Comparison of ENCODE assay signal across 13 cellular contexts in genomic region chr16:74501484-74502479, GRCh38.
DNase-seq lines count a peak whose midpoint lies in the region; ATAC-seq and TF ChIP-seq lines count a peak whose summit lies in the region.
"Had no signal": no experiment of that assay in that cellular context is flagged by ENCODE, and none has a peak within 500 bp of the region (broad histone marks: within the 10 kb centered on the region; RNA-seq: fewer than 3 reads in every experiment).

No MANE protein-coding gene starts in this region.

- no peak overlapping the region for H3K27ac ChIP-seq in CD4-positive, alpha-beta memory T cell (ENCODE audit: low read depth, low read length)
- H3K27ac ChIP-seq in endodermal cell (ENCODE audit: low read depth, low read length): peak overlapping the region; percentile 44

- H3K9ac ChIP-seq in endodermal cell (ENCODE audit: extremely low read depth, low read length, poor library complexity, severe bottlenecking): no peak overlapping the region

- intact Hi-C loops in CD4-positive, alpha-beta memory T cell (cut with micrococcal nuclease): no loop called here

- no peaks in the 10 kb centered on the region for H3K27me3 ChIP-seq in CD4-positive, alpha-beta memory T cell (ENCODE audit: insufficient read depth, low read length)
- no peaks in the 10 kb centered on the region for H3K27me3 ChIP-seq in endodermal cell (ENCODE audit: control insufficient read depth, insufficient read depth, low read length, poor library complexity, severe bottlenecking)

- ATAC-seq in GM19351 (IDR thresholded peaks at IDR 0.05; ENCODE audit: unreplicated experiment) (no peak), HG02763 (IDR thresholded peaks at IDR 0.05; ENCODE audit: unreplicated experiment) (no peak)

- peaks cover 14 to 25% (median 16%) of the 10 kb centered on the region in 4 donors for H3K4me1 Mint-ChIP-seq in CD4-positive, alpha-beta memory T cell
- H3K4me1 Mint-ChIP-seq in endodermal cell: peaks cover 6% of the 10 kb centered on the region
- peaks cover 35% of the 10 kb centered on the region for H3K4me1 Mint-ChIP-seq in nephron progenitor cell

- peaks cover 15% of the 10 kb centered on the region for H3K36me3 ChIP-seq in CD4-positive, alpha-beta memory T cell (ENCODE audit: insufficient read depth, low read length)
- H3K36me3 ChIP-seq in endodermal cell (ENCODE audit: control insufficient read depth, insufficient read depth, low read length): peaks cover 33% of the 10 kb centered on the region

- no peaks in the 10 kb centered on the region for H3K27me3 Mint-ChIP-seq in CD4-positive, alpha-beta memory T cell
- H3K27me3 Mint-ChIP-seq in endodermal cell (ENCODE audit: insufficient read depth): no peaks in the 10 kb centered on the region
- no peaks in the 10 kb centered on the region for H3K27me3 Mint-ChIP-seq in nephron progenitor cell (ENCODE audit: low read depth, poor library complexity)

- H3K9me3 ChIP-seq in CD4-positive, alpha-beta memory T cell (ENCODE audit: control insufficient read depth in 1 of 2, low read length in 2 of 2): no peaks in the 10 kb centered on the region
- H3K9me3 ChIP-seq in endodermal cell (ENCODE audit: control insufficient read depth, low read length): peaks cover 4% of the 10 kb centered on the region

- TF ChIP-seq CTCF in endodermal cell (conservative IDR thresholded peaks at IDR 0.05) (no peak), nephron progenitor cell (IDR thresholded peaks at IDR 0.05) (no peak)

- WGBS in endodermal cell (ENCODE audit: insufficient coverage in 1 of 2, insufficient read length in 1 of 2), 2 experiments: 82 to 93% methylated on average over 6 to 7 of the region's 7 CpGs

- H3K4me3 Mint-ChIP-seq in CD4-positive, alpha-beta memory T cell: no peak overlapping the region
- H3K4me3 Mint-ChIP-seq in endodermal cell (no peak overlapping the region), nephron progenitor cell (no peak overlapping the region)

- H3K36me3 Mint-ChIP-seq in CD4-positive, alpha-beta memory T cell: peaks cover 28 to 51% of the 10 kb centered on the region in 2 donors
- H3K36me3 Mint-ChIP-seq in endodermal cell (ENCODE audit: low read depth): peaks cover 23% of the 10 kb centered on the region
- H3K36me3 Mint-ChIP-seq in nephron progenitor cell (ENCODE audit: low read depth): peaks cover 45% of the 10 kb centered on the region

- no peak for DNase-seq in CD4-positive, alpha-beta memory T cell
- DNase-seq in NCI-H2227 treated with DMSO at 0.1 percent for 48 hours (lab: John Stamatoyannopoulos, UW): peak; percentile 12
- no peak for DNase-seq in endodermal cell
- DNase-seq in nephron progenitor cell: no peak
- DNase-seq in NCI-H1930 (lab: John Stamatoyannopoulos, UW): no peak
- no peak for DNase-seq in NCI-H2171 treated with DMSO at 0.1 percent for 48 hours (lab: John Stamatoyannopoulos, UW)
- DNase-seq: activated CD4-positive, CD25-positive, alpha-beta regulatory T cell; activated effector memory CD4-positive, alpha-beta T cell treated with anti-CD3 and anti-CD28 coated beads, Interleukin-2, amount 50 U/mL, for 16 hours; effector CD4-positive, alpha-beta T cell; NCI-H2029; stimulated activated CD4-positive, alpha-beta T cell treated with anti-CD3 and anti-CD28 coated beads, Interleukin-12 subunit alpha, Interleukin-12 subunit beta, amount 100 ng/mL, for 4 hours had no signal

- no peaks in the 10 kb centered on the region for H3K9me3 Mint-ChIP-seq in CD4-positive, alpha-beta memory T cell
- no peaks in the 10 kb centered on the region for H3K9me3 Mint-ChIP-seq in endodermal cell
- H3K9me3 Mint-ChIP-seq in nephron progenitor cell: no peaks in the 10 kb centered on the region

- POLR2A ChIA-PET in CD4-positive, alpha-beta memory T cell (lab: Charles Lee; ENCODE audit: partially characterized antibody): interaction anchor here (0.5 to 1.3 kb wide), 3 partner anchors 12 to 128 kb away, joined by 3 read pairs; partner anchors contain the start of gene GLG1

- H3K4me3 ChIP-seq in CD4-positive, alpha-beta memory T cell (ENCODE audit: low read length in 2 of 2): no peak overlapping the region
- H3K4me3 ChIP-seq in endodermal cell (ENCODE audit: low read length): no peak overlapping the region

- H3K4me1 ChIP-seq in CD4-positive, alpha-beta memory T cell (ENCODE audit: insufficient read depth, low read length): peaks cover 2% of the 10 kb centered on the region
- no peaks in the 10 kb centered on the region for H3K4me1 ChIP-seq in endodermal cell (ENCODE audit: control insufficient read depth, insufficient read depth, low read length)

- H3K27ac Mint-ChIP-seq in CD4-positive, alpha-beta memory T cell: peak overlapping the region in 5 of 7 donors; percentile 22 to 82 (median 43)
- H3K27ac Mint-ChIP-seq in endodermal cell (peak overlapping the region; percentile 35), nephron progenitor cell (peak overlapping the region; percentile 97)

- CTCF ChIA-PET in CD4-positive, alpha-beta memory T cell (lab: Charles Lee; ENCODE audit: partially characterized antibody): interaction anchor here (1.9 kb wide), 1 partner anchor 121 kb away, joined by 5 read pairs; no protein-coding TSS in a partner anchor

Comparison
In these comparisons a context has a peak if more than half of its experiments do, and no peak if none do; other contexts are left out.
1. H3K27ac Mint-ChIP-seq: peak in every context shown above with its lines; median percentile 97 in nephron progenitor cell; 43 in CD4-positive, alpha-beta memory T cell; 35 in endodermal cell.